Comparison of ENCODE assay signal across 8 cellular contexts in genomic region chr9:114082017-114082735, GRCh38. TPM values are rescaled to one million over a fixed set of nuclear protein-coding genes. Genes with fewer than 3 reads are reported as not detected.
DNase-seq lines count a peak whose midpoint lies in the region; ATAC-seq, FAIRE-seq and TF ChIP-seq lines count a peak whose summit lies in the region.

No MANE protein-coding gene starts in this region.

- dilution Hi-C loops in mammary epithelial cell (cut with HindIII; ENCODE audit: low sequenced_read_pairs) = no loop called here

- no TSS peak for BruUV-seq in mammary epithelial cell (replicated peaks; lab: Mats Ljungman, UMichigan)

- DNase-seq in NCI-H2227 treated with DMSO at 0.1 percent for 48 hours (lab: John Stamatoyannopoulos, UW) (peak; percentile 59), WERI-Rb-1 (peak; percentile 98), mammary epithelial cell (peak; percentile 72), islet precursor cell (peak; percentile 94)
- peak; percentile 66 to 76 for DNase-seq in stimulated activated CD4-positive, alpha-beta T cell treated with anti-CD3 and anti-CD28 coated beads, Interleukin-15, amount 100 ng/mL, for 48 hours (ENCODE audit: low read depth in 2 of 2)

- no peaks in the 10 kb centered on the region for H3K4me1 ChIP-seq in mammary epithelial cell (ENCODE audit: insufficient read depth, low read length)

- H3K27ac ChIP-seq in WERI-Rb-1 (peak overlapping the region; percentile 91), mammary epithelial cell (ENCODE audit: insufficient read depth, low read depth, low read length) (no peak overlapping the region)

- CTCF ChIA-PET in mammary epithelial cell (lab: Charles Lee; ENCODE audit: low non-redundant PET) = interaction anchor here (0.5 to 1.8 kb wide), 10 partner anchors 26 to 898 kb away, joined by 3 to 8 read pairs (median 4); partner anchors contain the start of gene COL27A1

- in situ Hi-C loops in mammary epithelial cell (cut with MboI; ENCODE audit: low sequenced_read_pairs in 2 of 2) = no loop called here

- no peak overlapping the region; the same call in 1 of the 2 replicates for H3K4me3 ChIP-seq in WERI-Rb-1 (ENCODE audit: low read depth, low read length)
- H3K4me3 ChIP-seq in mammary epithelial cell (replicated peaks in 1 of 3; ENCODE audit: insufficient read depth in 1 of 3, low read depth in 2 of 3, low read length in 3 of 3) = no peak overlapping the region

- H3K79me2 ChIP-seq in mammary epithelial cell (ENCODE audit: insufficient read depth, low read length) = no peaks in the 10 kb centered on the region

- FAIRE-seq in A204.1 (lab: Jason Lieb, UNC) = peak; percentile 19

- peak; percentile 94 for TF ChIP-seq CTCF in WERI-Rb-1 (IDR thresholded peaks at IDR 0.05; ENCODE audit: low read depth, low read length)
- TF ChIP-seq CTCF in mammary epithelial cell (conservative IDR thresholded peaks at IDR 0.05 in 1 of 2, IDR thresholded peaks at IDR 0.05 in 1 of 2; ENCODE audit: extremely low read depth in 1 of 2, insufficient read depth in 1 of 2, low read depth in 1 of 2, low read length in 2 of 2) = peak; percentile 91 to 92

- 51% methylated on average over 10 of the region's 10 CpGs for WGBS in mammary epithelial cell (ENCODE audit: low coverage, missing lambda C conversion rate)

- no peaks in the 10 kb centered on the region for H3K36me3 ChIP-seq in WERI-Rb-1
- no peaks in the 10 kb centered on the region for H3K36me3 ChIP-seq in mammary epithelial cell (ENCODE audit: insufficient read depth, low read length)

- H3K27me3 ChIP-seq in WERI-Rb-1 (ENCODE audit: insufficient read depth, low read depth, severe bottlenecking) (no peaks in the 10 kb centered on the region), mammary epithelial cell (ENCODE audit: insufficient read depth, low read length) (no peaks in the 10 kb centered on the region)

- no peak overlapping the region for H3K9ac ChIP-seq in mammary epithelial cell (ENCODE audit: insufficient read depth, low read length)

- ATAC-seq in GM18508 (IDR thresholded peaks at IDR 0.05; ENCODE audit: insufficient read depth, unreplicated experiment) (peak; percentile 77), HG03095 (IDR thresholded peaks at IDR 0.05; ENCODE audit: unreplicated experiment) (peak; percentile 77)

- H2AFZ ChIP-seq in mammary epithelial cell (ENCODE audit: low read depth, low read length) = no peak overlapping the region

- intact Hi-C loops in mammary epithelial cell (cut with micrococcal nuclease) = loop anchor here (1.0 to 10.0 kb wide), 7 partner anchors 15 to 573 kb away; partner anchors contain the start of genes COL27A1 and TEX53

- no peaks in the 10 kb centered on the region for H3K9me3 ChIP-seq in WERI-Rb-1 (ENCODE audit: severe bottlenecking)
- H3K9me3 ChIP-seq in mammary epithelial cell (replicated peaks; ENCODE audit: insufficient read depth, low read length) = no peaks in the 10 kb centered on the region

- no peaks in the 10 kb centered on the region for H4K20me1 ChIP-seq in mammary epithelial cell (ENCODE audit: insufficient read depth, low read length)

- H3K4me2 ChIP-seq in mammary epithelial cell (ENCODE audit: insufficient read depth, low read depth, low read length) = no peak overlapping the region

RNA-seq across cellular contexts. Expression of gene AMBP, which starts 4.1 kb away (rescaled TPM):
- not detected for total RNA-seq in mammary epithelial cell
- not detected for polyA plus RNA-seq in mammary epithelial cell
- not detected for polyA minus RNA-seq in mammary epithelial cell

RNA-seq across cellular contexts. Expression of gene KIF12, which starts 16.9 kb away (rescaled TPM):
- total RNA-seq in mammary epithelial cell = 1 to 10 TPM; 1.6 to 2.3 TPM
- polyA plus RNA-seq in mammary epithelial cell = 0.99 TPM
- polyA minus RNA-seq in mammary epithelial cell = not detected
